Comparison of ENCODE assay signal across 18 cellular contexts in the genomic region with DNA sequence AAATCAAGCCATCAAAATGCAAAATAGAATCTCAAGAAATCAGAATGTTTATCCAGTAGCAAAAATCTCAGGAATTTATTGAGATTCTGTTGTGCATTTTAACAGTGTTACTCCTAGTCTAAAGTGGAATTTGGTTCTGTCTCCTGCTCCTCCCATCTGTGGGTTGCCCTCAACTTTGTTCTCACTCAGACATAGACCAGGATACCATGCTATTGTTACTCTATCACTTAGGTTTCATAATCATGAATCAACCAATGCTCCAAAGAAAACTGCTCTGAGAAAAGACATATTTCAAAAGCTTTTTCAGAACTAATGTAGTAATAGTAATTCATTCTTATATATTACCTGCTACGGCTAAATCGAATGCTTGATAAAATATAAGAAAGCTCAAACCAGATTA.
"Had no signal": no experiment of that assay in that cellular context is flagged by ENCODE, and none has a peak within 500 bp of the region (broad histone marks: within the 10 kb centered on the region; RNA-seq: fewer than 3 reads in every experiment).

No MANE protein-coding gene starts in this region.

- H3K27ac ChIP-seq: colonic mucosa, suprapubic skin had no signal

- H3K4me1 Mint-ChIP-seq: activated CD4-positive, alpha-beta memory T cell treated with anti-CD3 and anti-CD28 coated beads, Interleukin-2, amount 10 ng/mL, durations not matched to agents 7 days and 5 days had no signal

- H3K4me1 ChIP-seq: colonic mucosa, suprapubic skin had no signal

- ATAC-seq: activated T-cell treated with anti-CD3 and anti-CD28 coated beads, Interleukin-2, amount 50 U/mL, for 72 hours; left colon; mucosa of descending colon; natural killer cell treated with Interleukin-12 subunit alpha and Interleukin-12 subunit beta and Interleukin-15 and Interleukin-18, amount 100 ng/mL, for 72 hours; sciatic nerve; stimulated activated naive CD8-positive, alpha-beta T cell treated with anti-CD3 and anti-CD28 coated beads, Interleukin-15, Interleukin-2, amounts not matched to agents 100 U/mL and 50 U/mL, for 24 hours had no signal

- H3K4me3 Mint-ChIP-seq: activated CD4-positive, alpha-beta memory T cell treated with anti-CD3 and anti-CD28 coated beads, Interleukin-2, amount 10 ng/mL, durations not matched to agents 7 days and 5 days; activated naive CD8-positive, alpha-beta T cell treated with anti-CD3 and anti-CD28 coated beads for 36 hours; activated T-cell treated with anti-CD3 and anti-CD28 coated beads, Interleukin-2, amount 50 U/mL, for 72 hours; natural killer cell treated with Interleukin-12 subunit alpha and Interleukin-12 subunit beta and Interleukin-15 and Interleukin-18, amount 100 ng/mL, for 72 hours; type B pancreatic cell had no signal

- DNase-seq: activated CD4-positive, alpha-beta memory T cell treated with anti-CD3 and anti-CD28 coated beads, Interleukin-2, amount 10 ng/mL, durations not matched to agents 7 days and 5 days; activated gamma-delta T cell treated with Interleukin-2 at 50 U/mL for 16 hours; activated naive CD8-positive, alpha-beta T cell treated with anti-CD3 and anti-CD28 coated beads for 36 hours; activated T-cell treated with anti-CD3 and anti-CD28 coated beads, Interleukin-2, amount 50 U/mL, for 72 hours; aorta; colonic mucosa; effector CD4-positive, alpha-beta T cell; left colon; mucosa of descending colon; occipital lobe; stimulated activated CD4-positive, alpha-beta T cell treated with anti-CD3 and anti-CD28 coated beads, Interleukin-2, amount 100 ng/mL, for 48 hours; stimulated activated naive CD8-positive, alpha-beta T cell treated with anti-CD3 and anti-CD28 coated beads, Interleukin-15, Interleukin-2, amounts not matched to agents 100 U/mL and 50 U/mL, for 24 hours; T1000 had no signal

- H3K27ac Mint-ChIP-seq: activated CD4-positive, alpha-beta memory T cell treated with anti-CD3 and anti-CD28 coated beads, Interleukin-2, amount 10 ng/mL, durations not matched to agents 7 days and 5 days; activated naive CD8-positive, alpha-beta T cell treated with anti-CD3 and anti-CD28 coated beads for 36 hours; activated T-cell treated with anti-CD3 and anti-CD28 coated beads, Interleukin-2, amount 50 U/mL, for 72 hours; natural killer cell treated with Interleukin-12 subunit alpha and Interleukin-12 subunit beta and Interleukin-15 and Interleukin-18, amount 100 ng/mL, for 72 hours; type B pancreatic cell had no signal

- H3K27me3 Mint-ChIP-seq: activated CD4-positive, alpha-beta memory T cell treated with anti-CD3 and anti-CD28 coated beads, Interleukin-2, amount 10 ng/mL, durations not matched to agents 7 days and 5 days; natural killer cell treated with Interleukin-12 subunit alpha and Interleukin-12 subunit beta and Interleukin-15 and Interleukin-18, amount 100 ng/mL, for 72 hours; type B pancreatic cell had no signal

- H3K36me3 Mint-ChIP-seq: activated naive CD8-positive, alpha-beta T cell treated with anti-CD3 and anti-CD28 coated beads for 36 hours; natural killer cell treated with Interleukin-12 subunit alpha and Interleukin-12 subunit beta and Interleukin-15 and Interleukin-18, amount 100 ng/mL, for 72 hours had no signal

- H3K36me3 ChIP-seq: colonic mucosa, suprapubic skin had no signal

- H3K9me3 Mint-ChIP-seq: activated CD4-positive, alpha-beta memory T cell treated with anti-CD3 and anti-CD28 coated beads, Interleukin-2, amount 10 ng/mL, durations not matched to agents 7 days and 5 days; activated naive CD8-positive, alpha-beta T cell treated with anti-CD3 and anti-CD28 coated beads for 36 hours; activated T-cell treated with anti-CD3 and anti-CD28 coated beads, Interleukin-2, amount 50 U/mL, for 72 hours; type B pancreatic cell had no signal

- H3K9me3 ChIP-seq: colonic mucosa, mucosa of descending colon, suprapubic skin had no signal

- H3K27me3 ChIP-seq: colonic mucosa, suprapubic skin had no signal

- H3K4me3 ChIP-seq: colonic mucosa, lung, mucosa of descending colon, suprapubic skin had no signal
